Comparison of ENCODE assay signal across 21 cellular contexts in the genomic region with DNA sequence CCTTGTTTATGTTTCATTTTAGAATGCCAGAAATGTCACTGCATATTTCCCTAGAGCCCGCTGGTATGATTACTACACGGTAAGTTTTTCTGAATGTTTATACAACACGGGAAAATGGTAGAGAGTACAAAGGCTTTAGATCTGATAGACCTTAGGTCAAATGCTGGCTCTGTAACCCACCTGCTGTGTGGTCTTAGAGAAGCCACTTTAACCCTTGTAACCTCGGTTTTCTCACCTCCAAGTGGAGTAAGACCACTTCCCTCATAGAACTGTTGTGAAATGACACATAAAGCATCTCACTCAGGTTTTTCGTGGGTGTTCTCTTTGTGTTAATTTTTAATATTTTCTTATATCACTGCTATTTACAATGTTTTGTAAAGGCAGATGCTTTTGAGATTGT. TPM values are rescaled to one million over a fixed set of nuclear protein-coding genes. Genes with fewer than 3 reads are reported as not detected.
DNase-seq lines count a peak whose midpoint lies in the region; ATAC-seq, FAIRE-seq and TF ChIP-seq lines count a peak whose summit lies in the region.
"Had no signal": no experiment of that assay in that cellular context is flagged by ENCODE, and none has a peak within 500 bp of the region (broad histone marks: within the 10 kb centered on the region; RNA-seq: fewer than 3 reads in every experiment).

No MANE protein-coding gene starts in this region.

- H3K27ac Mint-ChIP-seq in activated naive CD4-positive, alpha-beta T cell treated with anti-CD3 and anti-CD28 coated beads, Interleukin-2, amount 50 U/mL, for 24 hours = peak overlapping the region; percentile 69
- peak overlapping the region; percentile 31 to 66 for H3K27ac Mint-ChIP-seq in natural killer cell
- H3K27ac Mint-ChIP-seq: CD4-positive, alpha-beta memory T cell had no signal

- TF ChIP-seq CTCF in GM10266 (IDR thresholded peaks at IDR 0.05; ENCODE audit: control insufficient read depth, insufficient read depth, low read depth, missing control alignments) (no peak), natural killer cell (IDR thresholded peaks at IDR 0.05) (no peak)

- H3K9me3 Mint-ChIP-seq in activated naive CD4-positive, alpha-beta T cell treated with anti-CD3 and anti-CD28 coated beads, Interleukin-2, amount 50 U/mL, for 24 hours = no peaks in the 10 kb centered on the region
- no peaks in the 10 kb centered on the region for H3K9me3 Mint-ChIP-seq in natural killer cell

- no peaks in the 10 kb centered on the region for H3K27me3 Mint-ChIP-seq in activated naive CD4-positive, alpha-beta T cell treated with anti-CD3 and anti-CD28 coated beads, Interleukin-2, amount 50 U/mL, for 24 hours
- H3K27me3 Mint-ChIP-seq in natural killer cell (ENCODE audit: low read depth in 2 of 2) = no peaks in the 10 kb centered on the region

- peaks cover 0 to 16% of the 10 kb centered on the region in 2 donors for H3K36me3 ChIP-seq in small intestine (ENCODE audit: control insufficient read depth in 2 of 2, insufficient read depth in 2 of 2, low read length in 2 of 2)

- intact Hi-C loops in natural killer cell (cut with micrococcal nuclease) = no loop called here

- WGBS in small intestine, 3 donors = 71 to 89% (median 75%) methylated on average over 5 of the region's 5 CpGs

- no peak overlapping the region for H3K27ac ChIP-seq in small intestine (ENCODE audit: low read depth in 1 of 2, low read length in 1 of 2)
- H3K27ac ChIP-seq: GM23248 had no signal

- H3K9me3 ChIP-seq in small intestine (ENCODE audit: control insufficient read depth, low read depth) = no peaks in the 10 kb centered on the region

- H3K27me3 ChIP-seq in small intestine (ENCODE audit: control insufficient read depth in 2 of 2, insufficient read depth in 2 of 2, low read length in 2 of 2) = no peaks in the 10 kb centered on the region

- DNase-seq in activated naive CD4-positive, alpha-beta T cell treated with Interleukin-2 at 50 U/mL for 16 hours = no peak
- peak; percentile 0 for DNase-seq in GM10266 (ENCODE audit: extremely low spot score)
- no peak for DNase-seq in natural killer cell
- DNase-seq in left lobe of liver (ENCODE audit: low spot score) = no peak
- no peak for DNase-seq in small intestine
- DNase-seq: 8988T; C1 segment of cervical spinal cord; Calu3; CD4-positive, alpha-beta memory T cell; COR-L47; DND-41; GM23248; H7; HCEC 1CT had no signal

- no peak for FAIRE-seq in small intestine (lab: Jason Lieb, UNC)
- FAIRE-seq: G401.6, GM12878, GM19239, H1 had no signal

- no peak overlapping the region for H3K4me3 ChIP-seq in small intestine (ENCODE audit: low read depth in 1 of 2, low read length in 2 of 2)
- H3K4me3 ChIP-seq: GM12878, GM23248 had no signal

- H3K4me1 ChIP-seq in small intestine (ENCODE audit: control insufficient read depth in 2 of 2, insufficient read depth in 1 of 2, low read depth in 1 of 2, low read length in 1 of 2) = no peaks in the 10 kb centered on the region

- H3K4me1 Mint-ChIP-seq in activated naive CD4-positive, alpha-beta T cell treated with anti-CD3 and anti-CD28 coated beads, Interleukin-2, amount 50 U/mL, for 24 hours = no peaks in the 10 kb centered on the region
- peaks cover 27 to 29% of the 10 kb centered on the region in 2 donors for H3K4me1 Mint-ChIP-seq in natural killer cell
- H3K4me1 Mint-ChIP-seq: CD4-positive, alpha-beta memory T cell had no signal

- no peaks in the 10 kb centered on the region for H3K36me3 Mint-ChIP-seq in activated naive CD4-positive, alpha-beta T cell treated with anti-CD3 and anti-CD28 coated beads, Interleukin-2, amount 50 U/mL, for 24 hours
- peaks cover 9% of the 10 kb centered on the region for H3K36me3 Mint-ChIP-seq in natural killer cell
- H3K36me3 Mint-ChIP-seq: CD4-positive, alpha-beta memory T cell had no signal

- ATAC-seq in natural killer cell (peak in 2 of 3 donors; percentile 21 to 62), left lobe of liver (no peak)
- ATAC-seq: GM12878 had no signal

- H3K4me3 Mint-ChIP-seq in activated naive CD4-positive, alpha-beta T cell treated with anti-CD3 and anti-CD28 coated beads, Interleukin-2, amount 50 U/mL, for 24 hours = no peak overlapping the region
- H3K4me3 Mint-ChIP-seq in natural killer cell = peak overlapping the region; percentile 50
- H3K4me3 Mint-ChIP-seq: CD4-positive, alpha-beta memory T cell had no signal

RNA-seq across cellular contexts. Expression of a gene that starts 13.9 kb away (rescaled TPM):
- total RNA-seq in natural killer cell (1 to 10 TPM in 2 of 3 donors, under 1 TPM in 1; 0.73 to 1.9 (median 1.1) TPM), left lobe of liver (0.05 TPM)
- 1 to 10 TPM; 2.7 to 8.5 (median 4.2) TPM for polyA plus RNA-seq in small intestine
- total RNA-seq: A673; CD4-positive, alpha-beta memory T cell; GM23248; H1; H7 had no signal
- polyA plus RNA-seq: BJ; CD4-positive, alpha-beta memory T cell; GM23248 had no signal
